In genomic region chrX:111719426-111720210, GRCh38 we compare ENCODE assay signal across 12 cellular contexts. TPM values are rescaled to one million over a fixed set of nuclear protein-coding genes. Genes with fewer than 3 reads are reported as not detected.
DNase-seq lines count a peak whose midpoint lies in the region; ATAC-seq, FAIRE-seq and TF ChIP-seq lines count a peak whose summit lies in the region.
"Had no signal": no experiment of that assay in that cellular context is flagged by ENCODE, and none has a peak within 500 bp of the region (broad histone marks: within the 10 kb centered on the region; RNA-seq: fewer than 3 reads in every experiment).

No MANE protein-coding gene starts in this region.

- H3K4me1 Mint-ChIP-seq in activated T-helper 17 cell treated with anti-CD3 and anti-CD28 coated beads, Interleukin-2, amount 50 U/mL, for 72 hours: no peaks in the 10 kb centered on the region
- no peaks in the 10 kb centered on the region for H3K4me1 Mint-ChIP-seq in stimulated activated memory B cell treated with anti-CD40 and anti-IgM and Interleukin-4, amounts not matched to agents 10 μg/mL and 1 μg/mL and 100 μg/mL, for 72 hours
- no peaks in the 10 kb centered on the region for H3K4me1 Mint-ChIP-seq in Calu3 (ENCODE audit: low read depth, unreplicated experiment)

- DNase-seq in A549 (ENCODE audit: low read depth in 1 of 2, low spot score in 1 of 2): peak in 1 of 2 experiments; percentile 3
- peak; percentile 0 for DNase-seq in SK-N-DZ (ENCODE audit: low spot score)
- peak; percentile 3 for DNase-seq in globus pallidus (ENCODE audit: low spot score)
- no peak for DNase-seq in activated T-cell treated with anti-CD3 and anti-CD28 coated beads for 4 hours
- no peak for DNase-seq in Calu3
- DNase-seq: amniotic stem cell, GF-D8, H7 had no signal

- TF ChIP-seq EP300 in A549 (IDR thresholded peaks at IDR 0.05): no peak

- FAIRE-seq in A549 (lab: Jason Lieb, UNC): no peak

- H3K4me3 ChIP-seq in A549: no peak overlapping the region

- H3K27me3 Mint-ChIP-seq in activated T-helper 17 cell treated with anti-CD3 and anti-CD28 coated beads, Interleukin-2, amount 50 U/mL, for 72 hours: no peaks in the 10 kb centered on the region
- H3K27me3 Mint-ChIP-seq in stimulated activated memory B cell treated with anti-CD40 and anti-IgM and Interleukin-4, amounts not matched to agents 10 μg/mL and 1 μg/mL and 100 μg/mL, for 72 hours: no peaks in the 10 kb centered on the region
- H3K27me3 Mint-ChIP-seq in Calu3 (ENCODE audit: unreplicated experiment): no peaks in the 10 kb centered on the region
- H3K27me3 Mint-ChIP-seq: IgD-negative memory B cell had no signal

- H3K9me3 Mint-ChIP-seq in activated T-helper 17 cell treated with anti-CD3 and anti-CD28 coated beads, Interleukin-2, amount 50 U/mL, for 72 hours: no peaks in the 10 kb centered on the region
- no peaks in the 10 kb centered on the region for H3K9me3 Mint-ChIP-seq in stimulated activated memory B cell treated with anti-CD40 and anti-IgM and Interleukin-4, amounts not matched to agents 10 μg/mL and 1 μg/mL and 100 μg/mL, for 72 hours
- no peaks in the 10 kb centered on the region for H3K9me3 Mint-ChIP-seq in Calu3 (ENCODE audit: low read depth, unreplicated experiment)
- H3K9me3 Mint-ChIP-seq: IgD-negative memory B cell had no signal

- intact Hi-C loops in Calu3 (cut with micrococcal nuclease; ENCODE audit: unreplicated experiment): loop anchor here (5.0 to 10.0 kb wide), 2 partner anchors 145 to 323 kb away; no protein-coding TSS in a partner anchor

- no peak for TF ChIP-seq POLR2A in A549 (IDR thresholded peaks at IDR 0.05; ENCODE audit: low read length)

- H3K36me3 Mint-ChIP-seq in activated T-helper 17 cell treated with anti-CD3 and anti-CD28 coated beads, Interleukin-2, amount 50 U/mL, for 72 hours (ENCODE audit: low read depth): peaks cover 73% of the 10 kb centered on the region
- H3K36me3 Mint-ChIP-seq in stimulated activated memory B cell treated with anti-CD40 and anti-IgM and Interleukin-4, amounts not matched to agents 10 μg/mL and 1 μg/mL and 100 μg/mL, for 72 hours: peaks cover 20% of the 10 kb centered on the region
- H3K36me3 Mint-ChIP-seq in Calu3 (ENCODE audit: insufficient read depth, unreplicated experiment): peaks cover 12% of the 10 kb centered on the region

- TF ChIP-seq RAD21 in A549 (conservative IDR thresholded peaks at IDR 0.05 in 1 of 2, IDR thresholded peaks at IDR 0.05 in 1 of 2): peak; percentile 11 to 37; a peak in 2 of 5 replicates

- no peaks in the 10 kb centered on the region for H3K4me1 ChIP-seq in A549

- WGBS in A549 (ENCODE audit: missing lambda C conversion rate): 68% methylated on average over 5 of the region's 5 CpGs

- POLR2A ChIA-PET in A549 (lab: Yijun Ruan, JAX): no interaction called here

- no peak overlapping the region for H3K4me3 Mint-ChIP-seq in activated T-helper 17 cell treated with anti-CD3 and anti-CD28 coated beads, Interleukin-2, amount 50 U/mL, for 72 hours
- no peak overlapping the region for H3K4me3 Mint-ChIP-seq in stimulated activated memory B cell treated with anti-CD40 and anti-IgM and Interleukin-4, amounts not matched to agents 10 μg/mL and 1 μg/mL and 100 μg/mL, for 72 hours
- no peak overlapping the region for H3K4me3 Mint-ChIP-seq in Calu3 (ENCODE audit: low read depth, unreplicated experiment)
- H3K4me3 Mint-ChIP-seq: IgD-negative memory B cell had no signal

- H3K27ac Mint-ChIP-seq in activated T-helper 17 cell treated with anti-CD3 and anti-CD28 coated beads, Interleukin-2, amount 50 U/mL, for 72 hours: no peak overlapping the region
- no peak overlapping the region for H3K27ac Mint-ChIP-seq in stimulated activated memory B cell treated with anti-CD40 and anti-IgM and Interleukin-4, amounts not matched to agents 10 μg/mL and 1 μg/mL and 100 μg/mL, for 72 hours
- no peak overlapping the region for H3K27ac Mint-ChIP-seq in Calu3 (ENCODE audit: unreplicated experiment)
- H3K27ac Mint-ChIP-seq: IgD-negative memory B cell had no signal

- ATAC-seq in A549: no peak
- ATAC-seq in activated T-helper 17 cell treated with anti-CD3 and anti-CD28 coated beads, Interleukin-2, amount 50 U/mL, for 72 hours (replicated peaks): no peak
- ATAC-seq in stimulated activated memory B cell treated with anti-CD40 and anti-IgM and Interleukin-4, amounts not matched to agents 10 μg/mL and 1 μg/mL and 100 μg/mL, for 72 hours: no peak

- TF ChIP-seq CTCF in A549 (IDR thresholded peaks at IDR 0.05) (peak; percentile 43), GM12872 (IDR thresholded peaks at IDR 0.05; ENCODE audit: insufficient read depth, low read depth, low read length) (0 out of 3 replicates have a peak, but pooled peaks have one; percentile 3), Calu3 (IDR thresholded peaks at IDR 0.05; ENCODE audit: unreplicated experiment) (no peak)

- H3K9me3 ChIP-seq in A549: no peaks in the 10 kb centered on the region

- CTCF ChIA-PET in A549 (lab: Yijun Ruan, JAX) (interaction anchor here (0.6 to 1.9 kb wide), 9 partner anchors 9 to 1121 kb away, joined by 3 to 5 read pairs (median 3); partner anchors contain the start of gene AMOT), Calu3 (lab: Charles Lee) (interaction anchor here (0.7 kb wide), 1 partner anchor 322 kb away, joined by 4 read pairs; no protein-coding TSS in a partner anchor)

- H3K4me2 ChIP-seq in A549: no peak overlapping the region

- BruUV-seq in Calu3 (replicated peaks; lab: Mats Ljungman, UMichigan): no TSS peak

- H3K27ac ChIP-seq in A549: no peak overlapping the region

TF ChIP-seq in A549, 52 proteins besides CTCF, POLR2A, EP300 and RAD21:
- no peak for TF ChIP-seq KDM1A (IDR thresholded peaks at IDR 0.05; ENCODE audit: low read depth)
- TF ChIP-seq E2F6 (IDR thresholded peaks at IDR 0.05; ENCODE audit: borderline replicate concordance, low read depth): no peak
- no peak for TF ChIP-seq POLR2AphosphoS2 (conservative IDR thresholded peaks at IDR 0.05; ENCODE audit: low read length)
- TF ChIP-seq ELK1 (IDR thresholded peaks at IDR 0.05; ENCODE audit: low read depth, low read length): no peak
- no peak for TF ChIP-seq ZC3H11A (IDR thresholded peaks at IDR 0.05)

RNA-seq across cellular contexts. Expression of gene ALG13, which starts 38.6 kb away (rescaled TPM):
- polyA plus RNA-seq in A549 (2011; rRNA removed): 136 and 149 TPM in 2 replicates
- polyA plus RNA-seq in A549 (2012; cell fraction: cytosol; rRNA removed): 58.9 and 63.1 TPM in 2 replicates
- polyA plus RNA-seq in A549 (2012; cell fraction: nucleus; rRNA removed): 51.9 and 68.0 TPM in 2 replicates
- 43.0 to 49.7 TPM (median 49.4 TPM) in 3 replicates for polyA plus RNA-seq in A549 (2017; fragmentation: RNase III; extraction: RNeasy Plus Mini Kit Qiagen cat#74134 plus additional on column Dnase treatment)
- 78.7 and 91.6 TPM in 2 replicates for polyA minus RNA-seq in A549 (2011; rRNA and poly(A)+ RNA removed)
- 22.4 and 41.5 TPM in 2 replicates for polyA plus RNA-seq in SK-N-DZ (2014; cell fraction: cytosol; rRNA removed)
- 28.5 and 55.0 TPM in 2 replicates for polyA plus RNA-seq in SK-N-DZ (2014; cell fraction: nucleus; rRNA removed)
- 10 to 100 TPM; 49.0 to 83.1 TPM for total RNA-seq in activated T-helper 17 cell treated with anti-CD3 and anti-CD28 coated beads, Interleukin-2, amount 50 U/mL, for 72 hours
- 44.6 and 50.1 TPM in 2 replicates for total RNA-seq in Calu3 (2022)

Comparison
In these comparisons a context has a peak if more than half of its experiments do, and no peak if none do; other contexts are left out.
1. DNase-seq: peak in SK-N-DZ (single experiment) and globus pallidus (single experiment); none in activated T-cell treated with anti-CD3 and anti-CD28 coated beads for 4 hours (single experiment) and Calu3 (single experiment).